Comparison of ENCODE assay signal across 11 cellular contexts in genomic region chr1:109255097-109255651, GRCh38. TPM values are rescaled to one million over a fixed set of nuclear protein-coding genes. Genes with fewer than 3 reads are reported as not detected.
DNase-seq lines count a peak whose midpoint lies in the region; ATAC-seq, FAIRE-seq and TF ChIP-seq lines count a peak whose summit lies in the region.
"Had no signal": no experiment of that assay in that cellular context is flagged by ENCODE, and none has a peak within 500 bp of the region (broad histone marks: within the 10 kb centered on the region; RNA-seq: fewer than 3 reads in every experiment).

No MANE protein-coding gene starts in this region.

- peak overlapping the region; percentile 31 for H2AFZ ChIP-seq in astrocyte (ENCODE audit: low read depth, low read length)

- no peak for FAIRE-seq in astrocyte (lab: Jason Lieb, UNC)
- FAIRE-seq: islet of Langerhans had no signal

- no peaks in the 10 kb centered on the region for H4K20me1 ChIP-seq in astrocyte (ENCODE audit: insufficient read depth, low read length)

- no peak overlapping the region for H3K9ac ChIP-seq in astrocyte (ENCODE audit: low read length)

- intact Hi-C loops in psoas muscle (cut with DNase I): no loop called here

- no peaks in the 10 kb centered on the region for H3K9me3 Mint-ChIP-seq in astrocyte (ENCODE audit: unreplicated experiment)
- peaks cover 22% of the 10 kb centered on the region for H3K9me3 Mint-ChIP-seq in glutamatergic neuron (ENCODE audit: unreplicated experiment)

- no peaks in the 10 kb centered on the region for H3K36me3 ChIP-seq in H7 (replicated peaks; ENCODE audit: control insufficient read depth, insufficient read depth, low read length)
- no peaks in the 10 kb centered on the region for H3K36me3 ChIP-seq in astrocyte (ENCODE audit: insufficient read depth, low read length)
- H3K36me3 ChIP-seq in psoas muscle (ENCODE audit: insufficient read depth in 1 of 2, low read depth in 1 of 2): peaks cover 0 to 6% of the 10 kb centered on the region in 2 donors

- H3K4me3 Mint-ChIP-seq in astrocyte (ENCODE audit: unreplicated experiment) (no peak overlapping the region), glutamatergic neuron (ENCODE audit: unreplicated experiment) (peak overlapping the region; percentile 97)

- H3K79me2 ChIP-seq in astrocyte (ENCODE audit: insufficient read depth, low read length): peaks cover 4% of the 10 kb centered on the region

- H3K4me1 Mint-ChIP-seq in astrocyte (ENCODE audit: low read depth, unreplicated experiment) (peaks cover 15% of the 10 kb centered on the region), glutamatergic neuron (ENCODE audit: low read depth, unreplicated experiment) (peaks cover 58% of the 10 kb centered on the region)

- in situ Hi-C loops in ACHN (cut with HindIII; ENCODE audit: low pct_ligation_motif_present, low pct_unique_long_range_greater_than_20kb, low sequenced_read_pairs): no loop called here

- H3K27me3 ChIP-seq in H7 (ENCODE audit: control insufficient read depth, insufficient read depth, low read length): peaks cover 16% of the 10 kb centered on the region
- H3K27me3 ChIP-seq in astrocyte (ENCODE audit: insufficient read depth, low read length): no peaks in the 10 kb centered on the region
- no peaks in the 10 kb centered on the region for H3K27me3 ChIP-seq in psoas muscle (ENCODE audit: insufficient read depth in 3 of 3, low read length in 2 of 3)

- DNase-seq in H7: peak; percentile 90
- no peak for DNase-seq in astrocyte (ENCODE audit: low read depth)
- DNase-seq in glutamatergic neuron: peak; percentile 66
- peak in 1 of 2 donors; percentile 58 for DNase-seq in psoas muscle
- DNase-seq in ACHN: no peak
- no peak for DNase-seq in AML-193 (lab: John Stamatoyannopoulos, UW)

- 39 to 54% (median 44%) methylated on average over 14 to 15 of the region's 15 CpGs for WGBS in psoas muscle, 3 donors

- H3K4me3 ChIP-seq in H7 (ENCODE audit: insufficient read depth, low read depth, low read length) (no peak overlapping the region), astrocyte (ENCODE audit: insufficient read depth, low read depth, low read length) (no peak overlapping the region), psoas muscle (no peak overlapping the region)

- peak overlapping the region; percentile 54 for H3K4me2 ChIP-seq in astrocyte (ENCODE audit: low read length)

- peaks cover 23% of the 10 kb centered on the region for H3K4me1 ChIP-seq in astrocyte (ENCODE audit: insufficient read depth, low read length)
- H3K4me1 ChIP-seq in psoas muscle: peaks cover 21% of the 10 kb centered on the region

- H3K9me3 ChIP-seq in astrocyte (ENCODE audit: insufficient read depth, low read depth, low read length) (no peaks in the 10 kb centered on the region), psoas muscle (no peaks in the 10 kb centered on the region)

- H3K27ac Mint-ChIP-seq in astrocyte (ENCODE audit: unreplicated experiment): peak overlapping the region; percentile 81
- H3K27ac Mint-ChIP-seq in glutamatergic neuron (ENCODE audit: unreplicated experiment): peak overlapping the region; percentile 100

- no peak overlapping the region for H3K27ac ChIP-seq in astrocyte (ENCODE audit: low read depth, low read length)
- no peak overlapping the region for H3K27ac ChIP-seq in psoas muscle

- ATAC-seq in psoas muscle: peak in 3 of 4 donors; percentile 25 to 38 (median 30)
- ATAC-seq in GM21619 (IDR thresholded peaks at IDR 0.05; ENCODE audit: unreplicated experiment): no peak
- ATAC-seq in HG03457 (IDR thresholded peaks at IDR 0.05; ENCODE audit: unreplicated experiment): no peak

- H3K27me3 Mint-ChIP-seq in astrocyte (ENCODE audit: low read depth, unreplicated experiment) (no peaks in the 10 kb centered on the region), glutamatergic neuron (ENCODE audit: unreplicated experiment) (peaks cover 29% of the 10 kb centered on the region)

- TF ChIP-seq CTCF in astrocyte (IDR thresholded peaks at IDR 0.05; ENCODE audit: insufficient read depth, low read depth, low read length) (no peak), glutamatergic neuron (IDR thresholded peaks at IDR 0.05; ENCODE audit: partially characterized antibody, unreplicated experiment) (peak; percentile 11), psoas muscle (IDR thresholded peaks at IDR 0.05) (no peak)

- H3K36me3 Mint-ChIP-seq in astrocyte (ENCODE audit: low read depth, unreplicated experiment) (peaks cover 9% of the 10 kb centered on the region), glutamatergic neuron (ENCODE audit: unreplicated experiment) (peaks cover 12% of the 10 kb centered on the region)

RNA-seq across cellular contexts. Expression of gene CELSR2, which starts 5.8 kb away (rescaled TPM):
- total RNA-seq in H7 (2014; rRNA removed; shearing (Covaris generic)): 7.8 and 11.0 TPM in 2 replicates
- total RNA-seq in astrocyte (8.5 and 10.0 TPM in 2 replicates), glutamatergic neuron (ENCODE audit: unreplicated experiment) (181 TPM), psoas muscle (10 to 100 TPM in 2 of 4 donors, 1 to 10 TPM in 2; 5.7 to 12.5 (median 10.6) TPM)
- 1 to 10 TPM in 2 of 3 donors, under 1 TPM in 1; 0.69 to 6.9 (median 3.7) TPM for polyA plus RNA-seq in psoas muscle

RNA-seq across cellular contexts. Expression of gene PSRC1, which starts 27.8 kb away (rescaled TPM):
- 112 and 141 TPM in 2 replicates for total RNA-seq in H7 (2014; rRNA removed; shearing (Covaris generic))
- total RNA-seq in astrocyte (4.5 and 7.7 TPM in 2 replicates), glutamatergic neuron (ENCODE audit: unreplicated experiment) (13.9 TPM), psoas muscle (1 to 10 TPM in 1 of 4 donors, under 1 TPM in 3; 0.54 to 1.7 (median 0.57) TPM)
- 1 to 10 TPM in 2 of 3 donors, under 1 TPM in 1; 0.14 to 2.0 (median 1.3) TPM for polyA plus RNA-seq in psoas muscle

RNA-seq across cellular contexts. Expression of gene SARS1, which starts 41.5 kb away (rescaled TPM):
- 270 TPM in 2 replicates for total RNA-seq in H7 (2014; rRNA removed; shearing (Covaris generic))
- total RNA-seq in astrocyte (350 and 355 TPM in 2 replicates), glutamatergic neuron (ENCODE audit: unreplicated experiment) (555 TPM), psoas muscle (100 to 1,000 TPM in 2 of 4 donors, 10 to 100 TPM in 2; 76.4 to 155 (median 123) TPM)
- polyA plus RNA-seq in psoas muscle: 100 to 1,000 TPM; 105 to 150 (median 150) TPM

RNA-seq across cellular contexts. Expression of gene MYBPHL, which starts 51.6 kb away (rescaled TPM):
- not detected in 2 replicates for total RNA-seq in H7 (2014; rRNA removed; shearing (Covaris generic))
- total RNA-seq in astrocyte (not detected in 2 replicates), glutamatergic neuron (ENCODE audit: unreplicated experiment) (0.64 TPM), psoas muscle (1 to 10 TPM in 2 of 4 donors, under 1 TPM in 2; 0.57 to 2.2 (median 1.3) TPM)
- under 1 TPM in 2 of 3 donors, not detected in 1; 0.17 to 0.55 TPM for polyA plus RNA-seq in psoas muscle
- total RNA-seq: M059J, renal cortical epithelial cell had no signal

Comparison
In these comparisons a context has a peak if more than half of its experiments do, and no peak if none do; other contexts are left out.
1. DNase-seq: peak in H7 (single experiment) and glutamatergic neuron (single experiment); none in astrocyte (single experiment), ACHN (single experiment) and AML-193 (0 of 2).
2. ATAC-seq: peak in psoas muscle (3 of 4); none in GM21619 (single experiment) and HG03457 (single experiment).
3. RNA of gene CELSR2, which starts 5.8 kb away (total RNA-seq): 181 TPM in glutamatergic neuron (single experiment); 5.7 to 12.5 TPM in psoas muscle, 8.5 to 10.0 TPM in astrocyte and 7.8 to 11.0 TPM in H7; every median in the first group is over 10 times any median in the second.